8 cellular contexts compared by ENCODE assay signal in genomic region chr6:138987299-138987642, GRCh38. TPM values are rescaled to one million over a fixed set of nuclear protein-coding genes. Genes with fewer than 3 reads are reported as not detected.
DNase-seq lines count a peak whose midpoint lies in the region; ATAC-seq and TF ChIP-seq lines count a peak whose summit lies in the region.

No MANE protein-coding gene starts in this region.

- H3K9ac ChIP-seq in SK-N-SH (peak overlapping the region; percentile 90), fibroblast of lung (ENCODE audit: insufficient read depth, low read length) (peak overlapping the region; percentile 99)

- no peak for TF ChIP-seq POLR2A in Peyer's patch (IDR thresholded peaks at IDR 0.05)

- H3K9me2 ChIP-seq in SK-N-SH, result no peaks in the 10 kb centered on the region

- H4K20me1 ChIP-seq in SK-N-SH (ENCODE audit: insufficient read depth) (peaks cover 33% of the 10 kb centered on the region), fibroblast of lung (ENCODE audit: control insufficient read depth, extremely low read depth, insufficient read depth, low read length) (no peaks in the 10 kb centered on the region), osteoblast (ENCODE audit: insufficient read depth, low read length) (peaks cover 18% of the 10 kb centered on the region)

- no peak for TF ChIP-seq CTCF in SK-N-SH (IDR thresholded peaks at IDR 0.05)
- TF ChIP-seq CTCF in Peyer's patch (IDR thresholded peaks at IDR 0.05), result no peak
- no peak for TF ChIP-seq CTCF in fibroblast of lung (conservative IDR thresholded peaks at IDR 0.05 in 1 of 2, IDR thresholded peaks at IDR 0.05 in 1 of 2; ENCODE audit: low read depth in 1 of 2, low read length in 2 of 2)
- TF ChIP-seq CTCF in osteoblast (IDR thresholded peaks at IDR 0.05; ENCODE audit: extremely low read depth, low read depth, low read length), result no peak

- WGBS in SK-N-SH (ENCODE audit: low lambda C conversion rate), result no CpG with 5 or more reads among the region's 30 CpGs

- TF ChIP-seq EP300 in SK-N-SH (IDR thresholded peaks at IDR 0.05; ENCODE audit: borderline replicate concordance in 1 of 2, low read depth in 1 of 2, low read length in 1 of 2), result no peak

- H3K4me2 ChIP-seq in SK-N-SH, result peak overlapping the region; percentile 73
- H3K4me2 ChIP-seq in fibroblast of lung (ENCODE audit: extremely low read depth, insufficient read depth, low read length), result peak overlapping the region; percentile 90
- H3K4me2 ChIP-seq in osteoblast (ENCODE audit: insufficient read depth, low read length), result peak overlapping the region; percentile 95

- peaks cover 0 to 7% of the 10 kb centered on the region in 2 experiments; a peak in 2 of 4 replicates for H3K4me1 ChIP-seq in SK-N-SH (ENCODE audit: control insufficient read depth in 1 of 2, insufficient read depth in 2 of 2, low read depth in 1 of 2, low read length in 1 of 2)
- peaks cover 0 to 41% (median 8%) of the 10 kb centered on the region in 4 donors for H3K4me1 ChIP-seq in Peyer's patch
- peaks cover 5% of the 10 kb centered on the region for H3K4me1 ChIP-seq in fibroblast of lung (ENCODE audit: control insufficient read depth, extremely low read depth, insufficient read depth, low read length)
- H3K4me1 ChIP-seq in osteoblast (ENCODE audit: insufficient read depth, low read length), result peaks cover 23% of the 10 kb centered on the region

- H2AFZ ChIP-seq in SK-N-SH (ENCODE audit: low read depth) (peak overlapping the region; percentile 81; the same call in 1 of the 2 replicates), fibroblast of lung (ENCODE audit: low read length) (peak overlapping the region; percentile 91), osteoblast (ENCODE audit: low read length) (peak overlapping the region; percentile 91)

- H3K27me3 ChIP-seq in SK-N-SH (ENCODE audit: insufficient read depth), result no peaks in the 10 kb centered on the region
- H3K27me3 ChIP-seq in Peyer's patch, result no peaks in the 10 kb centered on the region
- H3K27me3 ChIP-seq in fibroblast of lung (ENCODE audit: control insufficient read depth, insufficient read depth, low read length), result no peaks in the 10 kb centered on the region
- no peaks in the 10 kb centered on the region for H3K27me3 ChIP-seq in osteoblast (ENCODE audit: insufficient read depth, low read length)

- POLR2A ChIA-PET in SK-N-SH (lab: Yijun Ruan, JAX), result interaction anchor here (0.7 kb wide), 1 partner anchor 171 kb away, joined by 4 read pairs; no protein-coding TSS in a partner anchor

- peak overlapping the region; percentile 11 to 82; a peak in 2 of 4 replicates for H3K27ac ChIP-seq in SK-N-SH (ENCODE audit: low read depth in 2 of 2, low read length in 1 of 2)
- H3K27ac ChIP-seq in Peyer's patch, result peak overlapping the region; percentile 88 to 94 (median 90)
- H3K27ac ChIP-seq in fibroblast of lung (ENCODE audit: insufficient read depth, low read length), result peak overlapping the region; percentile 88
- H3K27ac ChIP-seq in osteoblast (ENCODE audit: low read depth, low read length), result peak overlapping the region; percentile 75

- no peak for TF ChIP-seq RAD21 in SK-N-SH (IDR thresholded peaks at IDR 0.05; ENCODE audit: low read length)

- peaks cover 53% of the 10 kb centered on the region for H3K79me2 ChIP-seq in SK-N-SH (ENCODE audit: insufficient read depth)
- H3K79me2 ChIP-seq in fibroblast of lung (ENCODE audit: control insufficient read depth, insufficient read depth, low read length), result peaks cover 42% of the 10 kb centered on the region
- peaks cover 56% of the 10 kb centered on the region for H3K79me2 ChIP-seq in osteoblast (ENCODE audit: insufficient read depth, low read length)

- no peaks in the 10 kb centered on the region for H3K36me3 ChIP-seq in SK-N-SH (replicated peaks in 1 of 2; ENCODE audit: control insufficient read depth in 1 of 2, insufficient read depth in 2 of 2, low read length in 1 of 2)
- no peaks in the 10 kb centered on the region for H3K36me3 ChIP-seq in Peyer's patch
- no peaks in the 10 kb centered on the region for H3K36me3 ChIP-seq in fibroblast of lung (ENCODE audit: control insufficient read depth, insufficient read depth, low read length)
- H3K36me3 ChIP-seq in osteoblast (ENCODE audit: insufficient read depth, low read length), result no peaks in the 10 kb centered on the region

- DNase-seq in SK-N-SH, result no peak
- peak in 1 of 3 donors; percentile 27 for DNase-seq in Peyer's patch
- DNase-seq in fibroblast of lung (ENCODE audit: low read depth in 2 of 2), result peak in 1 of 2 donors; percentile 32
- peak; percentile 80 for DNase-seq in osteoblast (ENCODE audit: insufficient read length, low spot score, missing footprints)
- no peak for DNase-seq in hepatic stellate cell (ENCODE audit: low spot score)
- no peak for DNase-seq in DMS153 treated with DMSO at 0.1 percent for 48 hours (lab: John Stamatoyannopoulos, UW; ENCODE audit: unreplicated experiment)

- H3K9me3 ChIP-seq in SK-N-SH (no peaks in the 10 kb centered on the region), Peyer's patch (no peaks in the 10 kb centered on the region), fibroblast of lung (ENCODE audit: control insufficient read depth, insufficient read depth, low read depth, low read length) (no peaks in the 10 kb centered on the region), osteoblast (ENCODE audit: low read depth, low read length) (no peaks in the 10 kb centered on the region)

- H3K4me3 ChIP-seq in SK-N-SH (ENCODE audit: low read depth in 2 of 2, low read length in 1 of 2) (peak overlapping the region; percentile 75 to 80), Peyer's patch (peak overlapping the region; percentile 79 to 96 (median 90)), fibroblast of lung (replicated peaks in 1 of 4; ENCODE audit: control extremely low read depth in 1 of 4, insufficient read depth in 1 of 4, low read depth in 3 of 4, low read length in 4 of 4) (peak overlapping the region; percentile 83 to 93 (median 84)), osteoblast (ENCODE audit: insufficient read depth, low read length) (peak overlapping the region; percentile 90)

- H3F3A ChIP-seq in SK-N-SH (replicated peaks; ENCODE audit: insufficient read depth), result peaks cover 3% of the 10 kb centered on the region

- ATAC-seq in SK-N-SH treated with all-trans-retinoic acid at 6 μM for 48 hours, result no peak
- ATAC-seq in GM21529 (IDR thresholded peaks at IDR 0.05; ENCODE audit: unreplicated experiment), result no peak

- CTCF ChIA-PET in SK-N-SH (lab: Yijun Ruan, JAX), result interaction anchor here (0.6 to 5.3 kb wide), 6 partner anchors 13 to 172 kb away, joined by 3 to 38 read pairs (median 4); no protein-coding TSS in a partner anchor

TF ChIP-seq in SK-N-SH, 30 proteins besides CTCF, POLR2A, EP300 and RAD21 (continues in another document):
- no peak for TF ChIP-seq USF2 (IDR thresholded peaks at IDR 0.05; ENCODE audit: borderline replicate concordance, low read depth, low read length)
- no peak for TF ChIP-seq JUND (IDR thresholded peaks at IDR 0.05)
- TF ChIP-seq USF1 (IDR thresholded peaks at IDR 0.05; ENCODE audit: borderline replicate concordance, low read depth), result no peak

TF ChIP-seq in SK-N-SH treated with all-trans-retinoic acid at 6 μM for 48 hours, 23 proteins besides CTCF, POLR2A, EP300 and RAD21 (continues in another document):
- TF ChIP-seq TCF4 (CRISPR knock-in tag; IDR thresholded peaks at IDR 0.05; ENCODE audit: borderline replicate concordance), result no peak
- TF ChIP-seq ZFP30 (CRISPR knock-in tag; IDR thresholded peaks at IDR 0.05), result no peak
- TF ChIP-seq CSRNP3 (CRISPR knock-in tag; IDR thresholded peaks at IDR 0.05), result no peak

RNA-seq across cellular contexts. Expression of gene REPS1, which starts 0.8 kb away (rescaled TPM):
- polyA plus RNA-seq in SK-N-SH (2012; rRNA removed), result 26.2 and 30.4 TPM in 2 replicates
- 25.6 and 26.3 TPM in 2 replicates for polyA plus RNA-seq in SK-N-SH (2012; cell fraction: cytosol; rRNA removed)
- 30.1 and 47.1 TPM in 2 replicates for polyA plus RNA-seq in SK-N-SH (2012; cell fraction: nucleus; rRNA removed)
- total RNA-seq in Peyer's patch, result 10 to 100 TPM; 26.8 to 90.4 (median 61.5) TPM
- 21.3 and 28.2 TPM in 2 replicates for total RNA-seq in fibroblast of lung
- polyA plus RNA-seq in fibroblast of lung, result 27.8 and 33.1 TPM in 2 replicates
- 17.0 and 20.1 TPM in 2 replicates for polyA plus RNA-seq in fibroblast of lung (2012)
- 6.3 and 15.6 TPM in 2 replicates for polyA minus RNA-seq in fibroblast of lung (ENCODE audit: low replicate concordance)
- 42.4 and 43.1 TPM in 2 replicates for total RNA-seq in osteoblast

RNA-seq across cellular contexts. Expression of gene ABRACL, which starts 41.3 kb away (rescaled TPM):
- polyA plus RNA-seq in SK-N-SH (2012; rRNA removed) (21.9 and 22.9 TPM in 2 replicates), fibroblast of lung (49.8 and 58.8 TPM in 2 replicates)
- polyA plus RNA-seq in SK-N-SH (2012; cell fraction: cytosol; rRNA removed), result 29.8 and 45.0 TPM in 2 replicates
- polyA plus RNA-seq in SK-N-SH (2012; cell fraction: nucleus; rRNA removed), result 5.2 and 7.5 TPM in 2 replicates
- total RNA-seq in Peyer's patch (10 to 100 TPM; 33.3 to 75.1 (median 42.5) TPM), fibroblast of lung (19.7 and 29.8 TPM in 2 replicates), osteoblast (42.3 and 43.0 TPM in 2 replicates)
- 42.1 and 45.0 TPM in 2 replicates for polyA plus RNA-seq in fibroblast of lung (2012)
- polyA minus RNA-seq in fibroblast of lung (ENCODE audit: low replicate concordance), result not detected in 2 replicates
